In the genomic region with DNA sequence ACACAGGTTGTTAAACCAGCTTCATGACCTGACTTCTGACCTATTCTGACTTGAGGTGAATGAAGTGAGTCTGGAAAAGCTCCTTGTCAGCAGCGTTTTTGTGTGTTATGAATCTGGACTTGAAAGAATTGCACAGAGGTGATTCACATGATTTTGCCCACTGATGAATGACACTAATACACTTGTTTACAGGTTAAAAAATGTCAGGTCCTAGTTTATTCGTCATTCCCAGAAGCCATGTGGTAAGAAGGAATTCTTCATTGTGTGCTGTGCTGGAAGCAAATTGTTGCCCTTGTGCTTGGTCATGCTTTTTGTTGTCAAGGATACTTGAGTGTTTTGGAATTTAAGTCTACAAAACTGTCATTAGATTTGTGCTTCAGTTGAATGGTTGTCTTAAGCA, we compare ENCODE assay signal across 1 cellular context.
TF ChIP-seq lines count a peak whose summit lies in the region.

No MANE protein-coding gene starts in this region.

TF ChIP-seq in SK-N-SH, 30 proteins besides CTCF, POLR2A, EP300 and RAD21 (continued from another document):
- TF ChIP-seq, protein P1, sequence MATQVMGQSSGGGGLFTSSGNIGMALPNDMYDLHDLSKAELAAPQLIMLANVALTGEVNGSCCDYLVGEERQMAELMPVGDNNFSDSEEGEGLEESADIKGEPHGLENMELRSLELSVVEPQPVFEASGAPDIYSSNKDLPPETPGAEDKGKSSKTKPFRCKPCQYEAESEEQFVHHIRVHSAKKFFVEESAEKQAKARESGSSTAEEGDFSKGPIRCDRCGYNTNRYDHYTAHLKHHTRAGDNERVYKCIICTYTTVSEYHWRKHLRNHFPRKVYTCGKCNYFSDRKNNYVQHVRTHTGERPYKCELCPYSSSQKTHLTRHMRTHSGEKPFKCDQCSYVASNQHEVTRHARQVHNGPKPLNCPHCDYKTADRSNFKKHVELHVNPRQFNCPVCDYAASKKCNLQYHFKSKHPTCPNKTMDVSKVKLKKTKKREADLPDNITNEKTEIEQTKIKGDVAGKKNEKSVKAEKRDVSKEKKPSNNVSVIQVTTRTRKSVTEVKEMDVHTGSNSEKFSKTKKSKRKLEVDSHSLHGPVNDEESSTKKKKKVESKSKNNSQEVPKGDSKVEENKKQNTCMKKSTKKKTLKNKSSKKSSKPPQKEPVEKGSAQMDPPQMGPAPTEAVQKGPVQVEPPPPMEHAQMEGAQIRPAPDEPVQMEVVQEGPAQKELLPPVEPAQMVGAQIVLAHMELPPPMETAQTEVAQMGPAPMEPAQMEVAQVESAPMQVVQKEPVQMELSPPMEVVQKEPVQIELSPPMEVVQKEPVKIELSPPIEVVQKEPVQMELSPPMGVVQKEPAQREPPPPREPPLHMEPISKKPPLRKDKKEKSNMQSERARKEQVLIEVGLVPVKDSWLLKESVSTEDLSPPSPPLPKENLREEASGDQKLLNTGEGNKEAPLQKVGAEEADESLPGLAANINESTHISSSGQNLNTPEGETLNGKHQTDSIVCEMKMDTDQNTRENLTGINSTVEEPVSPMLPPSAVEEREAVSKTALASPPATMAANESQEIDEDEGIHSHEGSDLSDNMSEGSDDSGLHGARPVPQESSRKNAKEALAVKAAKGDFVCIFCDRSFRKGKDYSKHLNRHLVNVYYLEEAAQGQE (IDR thresholded peaks at IDR 0.05; ENCODE audit: low read depth, low read length), result no peak
- TF ChIP-seq, protein P2, sequence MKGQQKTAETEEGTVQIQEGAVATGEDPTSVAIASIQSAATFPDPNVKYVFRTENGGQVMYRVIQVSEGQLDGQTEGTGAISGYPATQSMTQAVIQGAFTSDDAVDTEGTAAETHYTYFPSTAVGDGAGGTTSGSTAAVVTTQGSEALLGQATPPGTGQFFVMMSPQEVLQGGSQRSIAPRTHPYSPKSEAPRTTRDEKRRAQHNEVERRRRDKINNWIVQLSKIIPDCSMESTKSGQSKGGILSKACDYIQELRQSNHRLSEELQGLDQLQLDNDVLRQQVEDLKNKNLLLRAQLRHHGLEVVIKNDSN (IDR thresholded peaks at IDR 0.05; ENCODE audit: borderline replicate concordance, low read depth), result no peak
- TF ChIP-seq FOSL2 (IDR thresholded peaks at IDR 0.05; ENCODE audit: borderline replicate concordance, low read depth), result peak; percentile 45; the same call in 1 of the 2 replicates
- TF ChIP-seq, protein P3, sequence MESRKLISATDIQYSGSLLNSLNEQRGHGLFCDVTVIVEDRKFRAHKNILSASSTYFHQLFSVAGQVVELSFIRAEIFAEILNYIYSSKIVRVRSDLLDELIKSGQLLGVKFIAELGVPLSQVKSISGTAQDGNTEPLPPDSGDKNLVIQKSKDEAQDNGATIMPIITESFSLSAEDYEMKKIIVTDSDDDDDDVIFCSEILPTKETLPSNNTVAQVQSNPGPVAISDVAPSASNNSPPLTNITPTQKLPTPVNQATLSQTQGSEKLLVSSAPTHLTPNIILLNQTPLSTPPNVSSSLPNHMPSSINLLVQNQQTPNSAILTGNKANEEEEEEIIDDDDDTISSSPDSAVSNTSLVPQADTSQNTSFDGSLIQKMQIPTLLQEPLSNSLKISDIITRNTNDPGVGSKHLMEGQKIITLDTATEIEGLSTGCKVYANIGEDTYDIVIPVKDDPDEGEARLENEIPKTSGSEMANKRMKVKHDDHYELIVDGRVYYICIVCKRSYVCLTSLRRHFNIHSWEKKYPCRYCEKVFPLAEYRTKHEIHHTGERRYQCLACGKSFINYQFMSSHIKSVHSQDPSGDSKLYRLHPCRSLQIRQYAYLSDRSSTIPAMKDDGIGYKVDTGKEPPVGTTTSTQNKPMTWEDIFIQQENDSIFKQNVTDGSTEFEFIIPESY (IDR thresholded peaks at IDR 0.05; ENCODE audit: borderline replicate concordance, low read depth), result no peak
- TF ChIP-seq, protein P4, sequence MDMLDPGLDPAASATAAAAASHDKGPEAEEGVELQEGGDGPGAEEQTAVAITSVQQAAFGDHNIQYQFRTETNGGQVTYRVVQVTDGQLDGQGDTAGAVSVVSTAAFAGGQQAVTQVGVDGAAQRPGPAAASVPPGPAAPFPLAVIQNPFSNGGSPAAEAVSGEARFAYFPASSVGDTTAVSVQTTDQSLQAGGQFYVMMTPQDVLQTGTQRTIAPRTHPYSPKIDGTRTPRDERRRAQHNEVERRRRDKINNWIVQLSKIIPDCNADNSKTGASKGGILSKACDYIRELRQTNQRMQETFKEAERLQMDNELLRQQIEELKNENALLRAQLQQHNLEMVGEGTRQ (IDR thresholded peaks at IDR 0.05; ENCODE audit: borderline replicate concordance, low read depth, low read length), result no peak
- TF ChIP-seq FOXM1 (IDR thresholded peaks at IDR 0.05; ENCODE audit: low read depth), result 0 out of 2 replicates have a peak, but pooled peaks have one; percentile 37
- no peak for TF ChIP-seq SMC3 (IDR thresholded peaks at IDR 0.05; ENCODE audit: low read depth, low read length)
- no peak for TF ChIP-seq NRF1 (IDR thresholded peaks at IDR 0.05; ENCODE audit: low read depth, low read length)
- TF ChIP-seq, protein P5, sequence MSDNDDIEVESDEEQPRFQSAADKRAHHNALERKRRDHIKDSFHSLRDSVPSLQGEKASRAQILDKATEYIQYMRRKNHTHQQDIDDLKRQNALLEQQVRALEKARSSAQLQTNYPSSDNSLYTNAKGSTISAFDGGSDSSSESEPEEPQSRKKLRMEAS (IDR thresholded peaks at IDR 0.05; ENCODE audit: low read depth), result peak; percentile 20; the same call in 1 of the 2 replicates
- no peak for TF ChIP-seq TAF1 (IDR thresholded peaks at IDR 0.05; ENCODE audit: borderline replicate concordance, low read depth, low read length)
- TF ChIP-seq MEF2A (IDR thresholded peaks at IDR 0.05; ENCODE audit: borderline replicate concordance, low read depth), result no peak
- TF ChIP-seq GATA2 (CRISPR knock-in tag; IDR thresholded peaks at IDR 0.05), result no peak
- TF ChIP-seq TEAD4 (IDR thresholded peaks at IDR 0.05; ENCODE audit: borderline replicate concordance, insufficient read depth), result 0 out of 2 replicates have a peak, but pooled peaks have one; percentile 34
- TF ChIP-seq MXI1 (IDR thresholded peaks at IDR 0.05; ENCODE audit: low read depth, low read length), result peak; percentile 30; the same call in 1 of the 2 replicates
- no peak for TF ChIP-seq CHD2 (IDR thresholded peaks at IDR 0.05; ENCODE audit: low read length, partially characterized antibody)
- TF ChIP-seq RXRA (IDR thresholded peaks at IDR 0.05; ENCODE audit: borderline replicate concordance, low read depth), result peak; percentile 50; the same call in 1 of the 2 replicates
- TF ChIP-seq, protein P6, sequence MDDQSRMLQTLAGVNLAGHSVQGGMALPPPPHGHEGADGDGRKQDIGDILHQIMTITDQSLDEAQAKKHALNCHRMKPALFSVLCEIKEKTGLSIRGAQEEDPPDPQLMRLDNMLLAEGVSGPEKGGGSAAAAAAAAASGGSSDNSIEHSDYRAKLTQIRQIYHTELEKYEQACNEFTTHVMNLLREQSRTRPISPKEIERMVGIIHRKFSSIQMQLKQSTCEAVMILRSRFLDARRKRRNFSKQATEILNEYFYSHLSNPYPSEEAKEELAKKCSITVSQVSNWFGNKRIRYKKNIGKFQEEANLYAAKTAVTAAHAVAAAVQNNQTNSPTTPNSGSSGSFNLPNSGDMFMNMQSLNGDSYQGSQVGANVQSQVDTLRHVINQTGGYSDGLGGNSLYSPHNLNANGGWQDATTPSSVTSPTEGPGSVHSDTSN (IDR thresholded peaks at IDR 0.05), result peak; percentile 88
- TF ChIP-seq GABPA (IDR thresholded peaks at IDR 0.05; ENCODE audit: low read depth), result no peak
- no peak for TF ChIP-seq ELF1 (IDR thresholded peaks at IDR 0.05)
- peak; percentile 77; the same call in 1 of the 2 replicates for TF ChIP-seq POLR2AphosphoS5 (IDR thresholded peaks at IDR 0.05; ENCODE audit: low read depth, low read length)
TF ChIP-seq in SK-N-SH: peak in this region for 11.
